ENCODE assay signal across 8 cellular contexts in genomic region chrX:9566150-9566621, GRCh38.
A peak's percentile ranks its signal among the peaks of the same experiment; 100 is the strongest.
DNase-seq lines count a peak whose midpoint lies in the region; ATAC-seq lines count a peak whose summit lies in the region.

No MANE protein-coding gene starts in this region.

- ATAC-seq in HG03196 (IDR thresholded peaks at IDR 0.05; ENCODE audit: unreplicated experiment) = no peak

- DNase-seq in EH (ENCODE audit: low read depth) (peak; percentile 92), NCI-H446 (lab: John Stamatoyannopoulos, UW) (peak; percentile 30 to 82), cerebellum (ENCODE audit: low spot score) (peak; percentile 59), myocyte (ENCODE audit: low read depth) (peak; percentile 79), NCI-H345 (lab: John Stamatoyannopoulos, UW) (no peak), OCI-M1 (lab: John Stamatoyannopoulos, UW) (no peak), NCI-H1092 treated with DMSO at 0.1 percent for 48 hours (lab: John Stamatoyannopoulos, UW) (no peak)

Comparison
In these comparisons a context has a peak if more than half of its experiments do, and no peak if none do; other contexts are left out.
1. DNase-seq: peak in EH (single experiment), NCI-H446 (2 of 2), cerebellum (single experiment) and myocyte (single experiment); none in NCI-H345 (single experiment), OCI-M1 (single experiment) and NCI-H1092 treated with DMSO at 0.1 percent for 48 hours (single experiment).